ENCODE assay signal across 1 cellular context in genomic region chr14:39368261-39368959, GRCh38.
TF ChIP-seq lines count a peak whose summit lies in the region.

No MANE protein-coding gene starts in this region.

TF ChIP-seq in HepG2, 621 proteins besides CTCF, POLR2A, EP300 and RAD21 (continued from another document):
- TF ChIP-seq ELK4 (CRISPR knock-in tag; IDR thresholded peaks at IDR 0.05; ENCODE audit: borderline replicate concordance) (no peak), ZNF333 (CRISPR knock-in tag; IDR thresholded peaks at IDR 0.05; ENCODE audit: borderline replicate concordance) (no peak), BCL3 (CRISPR knock-in tag; IDR thresholded peaks at IDR 0.05) (no peak), ZNF33B (CRISPR knock-in tag; IDR thresholded peaks at IDR 0.05) (peak; percentile 77; the same call in 1 of the 2 replicates), SIN3A (IDR thresholded peaks at IDR 0.05; ENCODE audit: borderline replicate concordance, low read depth, low read length) (no peak), PHF8 (CRISPR knock-in tag; IDR thresholded peaks at IDR 0.05) (no peak), ZNF713 (CRISPR knock-in tag; IDR thresholded peaks at IDR 0.05) (no peak), ISL2 (CRISPR knock-in tag; IDR thresholded peaks at IDR 0.05) (no peak), ZNF264 (CRISPR knock-in tag; IDR thresholded peaks at IDR 0.05) (no peak), STAG1 (CRISPR knock-in tag; IDR thresholded peaks at IDR 0.05) (peak; percentile 96), SIN3B (IDR thresholded peaks at IDR 0.05; ENCODE audit: low read length) (no peak), CHD4 (IDR thresholded peaks at IDR 0.05; ENCODE audit: borderline replicate concordance, low read length) (no peak), ZNF576 (CRISPR knock-in tag; IDR thresholded peaks at IDR 0.05) (no peak), WIZ (CRISPR knock-in tag; IDR thresholded peaks at IDR 0.05) (no peak), CBX5 (CRISPR knock-in tag; IDR thresholded peaks at IDR 0.05; ENCODE audit: borderline replicate concordance) (no peak), TRIM24 (CRISPR knock-in tag; IDR thresholded peaks at IDR 0.05) (no peak), ZNF225 (CRISPR knock-in tag; IDR thresholded peaks at IDR 0.05) (no peak), RBM39 (IDR thresholded peaks at IDR 0.05; ENCODE audit: low read depth, low read length, poor library complexity, severe bottlenecking) (no peak), IRF2 (CRISPR knock-in tag; IDR thresholded peaks at IDR 0.05) (0 out of 2 replicates have a peak, but pooled peaks have one; percentile 48), U2AF2 (IDR thresholded peaks at IDR 0.05; ENCODE audit: low read depth, low read length) (no peak), GLI4 (CRISPR knock-in tag; IDR thresholded peaks at IDR 0.05; ENCODE audit: borderline replicate concordance) (no peak), ZNF160 (CRISPR knock-in tag; IDR thresholded peaks at IDR 0.05) (0 out of 2 replicates have a peak, but pooled peaks have one; percentile 20), ZC3H4 (CRISPR knock-in tag; IDR thresholded peaks at IDR 0.05; ENCODE audit: borderline replicate concordance) (no peak), ZNF337 (CRISPR knock-in tag; IDR thresholded peaks at IDR 0.05; ENCODE audit: borderline replicate concordance, low read depth) (no peak), SALL1 (CRISPR knock-in tag; IDR thresholded peaks at IDR 0.05) (0 out of 2 replicates have a peak, but pooled peaks have one; percentile 11), ZNF839 (CRISPR knock-in tag; IDR thresholded peaks at IDR 0.05; ENCODE audit: borderline replicate concordance) (no peak), ZNF83 (CRISPR knock-in tag; IDR thresholded peaks at IDR 0.05; ENCODE audit: borderline replicate concordance) (no peak), ZNF234 (CRISPR knock-in tag; conservative IDR thresholded peaks at IDR 0.05) (no peak), ZSCAN12 (CRISPR knock-in tag; IDR thresholded peaks at IDR 0.05) (no peak), MIER2 (CRISPR knock-in tag; IDR thresholded peaks at IDR 0.05) (0 out of 2 replicates have a peak, but pooled peaks have one; percentile 61), ZNF331 (CRISPR knock-in tag; IDR thresholded peaks at IDR 0.05) (0 out of 2 replicates have a peak, but pooled peaks have one; percentile 48), ZNF20 (CRISPR knock-in tag; IDR thresholded peaks at IDR 0.05) (no peak), ZFP37 (CRISPR knock-in tag; IDR thresholded peaks at IDR 0.05; ENCODE audit: borderline replicate concordance) (no peak), ZNF253 (CRISPR knock-in tag; IDR thresholded peaks at IDR 0.05; ENCODE audit: borderline replicate concordance) (no peak), SAP130 (CRISPR knock-in tag; IDR thresholded peaks at IDR 0.05; ENCODE audit: low read depth) (peak; percentile 31; the same call in 1 of the 2 replicates), ZNF747 (CRISPR knock-in tag; IDR thresholded peaks at IDR 0.05; ENCODE audit: borderline replicate concordance) (no peak), POGZ (CRISPR knock-in tag; IDR thresholded peaks at IDR 0.05) (no peak), TAF15 (IDR thresholded peaks at IDR 0.05; ENCODE audit: low read depth, low read length, poor library complexity, severe bottlenecking) (no peak), ZBTB7B (CRISPR knock-in tag; IDR thresholded peaks at IDR 0.05) (no peak), ZNF580 (CRISPR knock-in tag; IDR thresholded peaks at IDR 0.05; ENCODE audit: borderline replicate concordance, low read depth) (no peak)
- TF ChIP-seq, protein P1, sequence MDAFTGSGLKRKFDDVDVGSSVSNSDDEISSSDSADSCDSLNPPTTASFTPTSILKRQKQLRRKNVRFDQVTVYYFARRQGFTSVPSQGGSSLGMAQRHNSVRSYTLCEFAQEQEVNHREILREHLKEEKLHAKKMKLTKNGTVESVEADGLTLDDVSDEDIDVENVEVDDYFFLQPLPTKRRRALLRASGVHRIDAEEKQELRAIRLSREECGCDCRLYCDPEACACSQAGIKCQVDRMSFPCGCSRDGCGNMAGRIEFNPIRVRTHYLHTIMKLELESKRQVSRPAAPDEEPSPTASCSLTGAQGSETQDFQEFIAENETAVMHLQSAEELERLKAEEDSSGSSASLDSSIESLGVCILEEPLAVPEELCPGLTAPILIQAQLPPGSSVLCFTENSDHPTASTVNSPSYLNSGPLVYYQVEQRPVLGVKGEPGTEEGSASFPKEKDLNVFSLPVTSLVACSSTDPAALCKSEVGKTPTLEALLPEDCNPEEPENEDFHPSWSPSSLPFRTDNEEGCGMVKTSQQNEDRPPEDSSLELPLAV (CRISPR knock-in tag; conservative IDR thresholded peaks at IDR 0.05; ENCODE audit: low read depth) = no peak
- TF ChIP-seq, protein P2, sequence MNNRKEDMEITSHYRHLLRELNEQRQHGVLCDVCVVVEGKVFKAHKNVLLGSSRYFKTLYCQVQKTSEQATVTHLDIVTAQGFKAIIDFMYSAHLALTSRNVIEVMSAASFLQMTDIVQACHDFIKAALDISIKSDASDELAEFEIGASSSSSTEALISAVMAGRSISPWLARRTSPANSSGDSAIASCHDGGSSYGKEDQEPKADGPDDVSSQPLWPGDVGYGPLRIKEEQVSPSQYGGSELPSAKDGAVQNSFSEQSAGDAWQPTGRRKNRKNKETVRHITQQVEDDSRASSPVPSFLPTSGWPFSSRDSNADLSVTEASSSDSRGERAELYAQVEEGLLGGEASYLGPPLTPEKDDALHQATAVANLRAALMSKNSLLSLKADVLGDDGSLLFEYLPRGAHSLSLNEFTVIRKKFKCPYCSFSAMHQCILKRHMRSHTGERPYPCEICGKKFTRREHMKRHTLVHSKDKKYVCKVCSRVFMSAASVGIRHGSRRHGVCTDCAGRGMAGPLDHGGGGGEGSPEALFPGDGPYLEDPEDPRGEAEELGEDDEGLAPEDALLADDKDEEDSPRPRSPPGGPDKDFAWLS (CRISPR knock-in tag; IDR thresholded peaks at IDR 0.05; ENCODE audit: borderline replicate concordance) = no peak
- TF ChIP-seq, protein P3, sequence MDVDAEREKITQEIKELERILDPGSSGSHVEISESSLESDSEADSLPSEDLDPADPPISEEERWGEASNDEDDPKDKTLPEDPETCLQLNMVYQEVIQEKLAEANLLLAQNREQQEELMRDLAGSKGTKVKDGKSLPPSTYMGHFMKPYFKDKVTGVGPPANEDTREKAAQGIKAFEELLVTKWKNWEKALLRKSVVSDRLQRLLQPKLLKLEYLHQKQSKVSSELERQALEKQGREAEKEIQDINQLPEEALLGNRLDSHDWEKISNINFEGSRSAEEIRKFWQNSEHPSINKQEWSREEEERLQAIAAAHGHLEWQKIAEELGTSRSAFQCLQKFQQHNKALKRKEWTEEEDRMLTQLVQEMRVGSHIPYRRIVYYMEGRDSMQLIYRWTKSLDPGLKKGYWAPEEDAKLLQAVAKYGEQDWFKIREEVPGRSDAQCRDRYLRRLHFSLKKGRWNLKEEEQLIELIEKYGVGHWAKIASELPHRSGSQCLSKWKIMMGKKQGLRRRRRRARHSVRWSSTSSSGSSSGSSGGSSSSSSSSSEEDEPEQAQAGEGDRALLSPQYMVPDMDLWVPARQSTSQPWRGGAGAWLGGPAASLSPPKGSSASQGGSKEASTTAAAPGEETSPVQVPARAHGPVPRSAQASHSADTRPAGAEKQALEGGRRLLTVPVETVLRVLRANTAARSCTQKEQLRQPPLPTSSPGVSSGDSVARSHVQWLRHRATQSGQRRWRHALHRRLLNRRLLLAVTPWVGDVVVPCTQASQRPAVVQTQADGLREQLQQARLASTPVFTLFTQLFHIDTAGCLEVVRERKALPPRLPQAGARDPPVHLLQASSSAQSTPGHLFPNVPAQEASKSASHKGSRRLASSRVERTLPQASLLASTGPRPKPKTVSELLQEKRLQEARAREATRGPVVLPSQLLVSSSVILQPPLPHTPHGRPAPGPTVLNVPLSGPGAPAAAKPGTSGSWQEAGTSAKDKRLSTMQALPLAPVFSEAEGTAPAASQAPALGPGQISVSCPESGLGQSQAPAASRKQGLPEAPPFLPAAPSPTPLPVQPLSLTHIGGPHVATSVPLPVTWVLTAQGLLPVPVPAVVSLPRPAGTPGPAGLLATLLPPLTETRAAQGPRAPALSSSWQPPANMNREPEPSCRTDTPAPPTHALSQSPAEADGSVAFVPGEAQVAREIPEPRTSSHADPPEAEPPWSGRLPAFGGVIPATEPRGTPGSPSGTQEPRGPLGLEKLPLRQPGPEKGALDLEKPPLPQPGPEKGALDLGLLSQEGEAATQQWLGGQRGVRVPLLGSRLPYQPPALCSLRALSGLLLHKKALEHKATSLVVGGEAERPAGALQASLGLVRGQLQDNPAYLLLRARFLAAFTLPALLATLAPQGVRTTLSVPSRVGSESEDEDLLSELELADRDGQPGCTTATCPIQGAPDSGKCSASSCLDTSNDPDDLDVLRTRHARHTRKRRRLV (CRISPR knock-in tag; IDR thresholded peaks at IDR 0.05) = no peak
